8 cellular contexts compared by ENCODE assay signal in the genomic region with DNA sequence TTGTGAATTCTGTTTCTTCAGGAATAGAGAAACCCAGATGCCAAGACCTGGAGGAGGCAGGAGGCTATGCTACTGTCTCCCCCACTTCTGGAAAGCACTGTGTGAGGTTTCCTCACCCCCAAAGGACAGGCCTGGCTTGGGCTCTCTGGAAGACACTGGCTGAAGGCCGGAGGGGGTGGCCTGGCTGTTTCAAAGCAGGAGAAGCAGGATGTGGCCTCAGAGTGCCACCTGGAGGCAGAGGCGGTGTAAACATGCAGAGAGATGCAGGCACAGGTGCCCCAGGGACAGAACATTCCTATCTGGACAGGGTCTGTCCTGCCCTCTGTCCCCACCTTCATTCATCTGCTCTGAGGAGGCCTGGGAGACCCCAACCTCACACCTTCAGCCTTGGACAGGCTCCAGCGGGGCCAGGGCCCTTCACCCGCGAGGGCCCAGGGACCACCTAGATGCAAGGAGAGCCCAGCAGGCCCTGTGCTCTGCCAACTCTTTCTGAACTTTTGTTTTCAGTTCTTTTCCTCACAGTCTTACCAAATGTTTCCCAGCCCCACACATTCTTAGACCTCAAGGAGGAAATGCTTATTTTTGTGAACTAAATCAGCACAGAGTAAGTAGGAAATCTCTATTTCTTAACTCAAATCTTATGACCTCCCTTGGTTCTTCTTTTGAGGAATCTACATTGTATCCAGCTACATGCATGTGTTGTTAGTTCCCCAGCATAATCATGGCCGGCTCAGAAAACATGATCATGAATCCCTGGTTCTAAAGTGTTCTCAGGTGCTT.
DNase-seq lines count a peak whose midpoint lies in the region; ATAC-seq, FAIRE-seq and TF ChIP-seq lines count a peak whose summit lies in the region.

No MANE protein-coding gene starts in this region.

- no peak for FAIRE-seq in small intestine (lab: Jason Lieb, UNC)

- no peak overlapping the region for H3K4me3 ChIP-seq in astrocyte of the spinal cord (ENCODE audit: low read depth, low read length)
- H3K4me3 ChIP-seq in small intestine (ENCODE audit: low read depth in 1 of 2, low read length in 2 of 2): no peak overlapping the region

- in situ Hi-C loops in astrocyte of the spinal cord (cut with HindIII; ENCODE audit: low sequenced_read_pairs): no loop called here

- peak; percentile 84 for TF ChIP-seq CTCF in astrocyte of the spinal cord (IDR thresholded peaks at IDR 0.05; ENCODE audit: low read depth, low read length)

- WGBS in small intestine, 3 donors: 52 to 59% (median 57%) methylated on average over 6 of the region's 6 CpGs

- peaks cover 0 to 1% of the 10 kb centered on the region in 2 donors for H3K27me3 ChIP-seq in small intestine (ENCODE audit: control insufficient read depth in 2 of 2, insufficient read depth in 2 of 2, low read length in 2 of 2)

- H3K9me3 ChIP-seq in small intestine (ENCODE audit: control insufficient read depth, low read depth): no peaks in the 10 kb centered on the region

- ATAC-seq in GM21619 (IDR thresholded peaks at IDR 0.05; ENCODE audit: unreplicated experiment): no peak

- DNase-seq in activated T-cell treated with anti-CD3 and anti-CD28 coated beads for 1 hour (ENCODE audit: low read depth): peak; percentile 23
- DNase-seq in activated T-cell treated with anti-CD3 and anti-CD28 coated beads for 4 hours: no peak
- peak; percentile 56 for DNase-seq in HT1080 (ENCODE audit: low read depth)
- peak; percentile 82 for DNase-seq in SK-N-DZ (ENCODE audit: low spot score)
- peak; percentile 62 for DNase-seq in astrocyte of the spinal cord (ENCODE audit: low read depth, low spot score)
- DNase-seq in hippocampal formation (lab: John Stamatoyannopoulos, UW): peak; percentile 11 to 30
- peak; percentile 65 for DNase-seq in small intestine

- H3K27ac ChIP-seq in small intestine (ENCODE audit: low read depth in 1 of 2, low read length in 1 of 2): no peak overlapping the region

- no peaks in the 10 kb centered on the region for H3K4me1 ChIP-seq in small intestine (ENCODE audit: control insufficient read depth in 2 of 2, insufficient read depth in 1 of 2, low read depth in 1 of 2, low read length in 1 of 2)

- no peaks in the 10 kb centered on the region for H3K36me3 ChIP-seq in small intestine (ENCODE audit: control insufficient read depth in 2 of 2, insufficient read depth in 2 of 2, low read length in 2 of 2)
